In the genomic region with DNA sequence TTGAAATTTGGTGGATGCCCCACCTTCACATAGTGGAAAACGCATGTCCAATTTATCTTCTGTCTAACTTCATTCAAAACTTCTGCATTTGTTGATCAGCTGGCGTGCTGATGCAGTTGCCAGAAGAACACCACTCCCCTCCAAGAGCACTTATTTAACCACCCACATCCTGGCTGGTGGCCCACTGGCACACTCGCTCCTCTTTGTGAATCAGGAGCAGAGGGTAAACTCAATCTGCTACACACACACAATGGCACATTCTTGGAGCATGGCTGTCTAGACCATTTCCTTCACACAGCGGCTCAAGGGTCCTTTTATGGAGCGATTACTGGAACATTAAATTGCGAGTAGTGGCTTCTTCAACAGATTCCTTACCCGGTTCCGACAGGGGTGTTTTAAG, we compare ENCODE assay signal across 16 cellular contexts. TPM values are rescaled to one million over a fixed set of nuclear protein-coding genes. Genes with fewer than 3 reads are reported as not detected.
DNase-seq lines count a peak whose midpoint lies in the region; ATAC-seq and TF ChIP-seq lines count a peak whose summit lies in the region.
"Had no signal": no experiment of that assay in that cellular context is flagged by ENCODE, and none has a peak within 500 bp of the region (broad histone marks: within the 10 kb centered on the region; RNA-seq: fewer than 3 reads in every experiment).

No MANE protein-coding gene starts in this region.

- H3K36me3 ChIP-seq in breast epithelium (no peaks in the 10 kb centered on the region), PC-3 (ENCODE audit: low read depth, low read length) (no peaks in the 10 kb centered on the region), upper lobe of right lung (no peaks in the 10 kb centered on the region)
- H3K36me3 ChIP-seq: colonic mucosa had no signal

- no peak overlapping the region for H3K27ac Mint-ChIP-seq in MCF 10A (ENCODE audit: low read depth, unreplicated experiment)
- H3K27ac Mint-ChIP-seq in Calu3 (ENCODE audit: unreplicated experiment): no peak overlapping the region
- H3K27ac Mint-ChIP-seq: activated naive CD8-positive, alpha-beta T cell treated with anti-CD3 and anti-CD28 coated beads, Interleukin-2, amount 10 ng/mL, durations not matched to agents 7 days and 5 days; natural killer cell had no signal

- H4K20me1 ChIP-seq in PC-3 (ENCODE audit: low read length): no peaks in the 10 kb centered on the region

- H3K36me3 Mint-ChIP-seq in MCF 10A (ENCODE audit: insufficient read depth, unreplicated experiment) (no peaks in the 10 kb centered on the region), Calu3 (ENCODE audit: insufficient read depth, unreplicated experiment) (no peaks in the 10 kb centered on the region)
- H3K36me3 Mint-ChIP-seq: activated naive CD8-positive, alpha-beta T cell treated with anti-CD3 and anti-CD28 coated beads, Interleukin-2, amount 10 ng/mL, durations not matched to agents 7 days and 5 days; natural killer cell had no signal

- H3K4me3 Mint-ChIP-seq in MCF 10A (ENCODE audit: unreplicated experiment) (no peak overlapping the region), Calu3 (ENCODE audit: low read depth, unreplicated experiment) (no peak overlapping the region)
- H3K4me3 Mint-ChIP-seq: activated naive CD8-positive, alpha-beta T cell treated with anti-CD3 and anti-CD28 coated beads, Interleukin-2, amount 10 ng/mL, durations not matched to agents 7 days and 5 days; natural killer cell had no signal

- no peaks in the 10 kb centered on the region for H3K4me1 ChIP-seq in breast epithelium
- H3K4me1 ChIP-seq in PC-3 (ENCODE audit: insufficient read depth, low read length): no peaks in the 10 kb centered on the region
- H3K4me1 ChIP-seq in upper lobe of right lung: no peaks in the 10 kb centered on the region
- H3K4me1 ChIP-seq: colonic mucosa had no signal

- no peak for TF ChIP-seq POLR2A in breast epithelium (IDR thresholded peaks at IDR 0.05)

- ATAC-seq in PC-3: no peak
- ATAC-seq in upper lobe of right lung: peak; percentile 62
- no peak for ATAC-seq in stimulated activated naive CD8-positive, alpha-beta T cell treated with anti-CD3 and anti-CD28 coated beads, Interleukin-15, Interleukin-2, amounts not matched to agents 100 U/mL and 50 U/mL, for 24 hours
- ATAC-seq: GM12878, natural killer cell had no signal

- CTCF ChIA-PET in MCF 10A (lab: Yijun Ruan, JAX): interaction anchor here (0.8 to 1.3 kb wide), 2 partner anchors 749 to 844 kb away, joined by 3 to 4 read pairs; no protein-coding TSS in a partner anchor
- CTCF ChIA-PET in PC-3 (lab: Charles Lee): no interaction called here
- CTCF ChIA-PET in Calu3 (lab: Charles Lee): no interaction called here

- no peaks in the 10 kb centered on the region for H3K27me3 ChIP-seq in breast epithelium
- peaks cover 41% of the 10 kb centered on the region for H3K27me3 ChIP-seq in PC-3 (ENCODE audit: low read length)
- no peaks in the 10 kb centered on the region for H3K27me3 ChIP-seq in upper lobe of right lung
- H3K27me3 ChIP-seq: colonic mucosa had no signal

- H3K27ac ChIP-seq in breast epithelium: no peak overlapping the region
- H3K27ac ChIP-seq in PC-3 (ENCODE audit: low read length): no peak overlapping the region
- H3K27ac ChIP-seq in upper lobe of right lung: no peak overlapping the region
- H3K27ac ChIP-seq: colonic mucosa had no signal

- H3K9ac ChIP-seq in PC-3 (ENCODE audit: low read length): no peak overlapping the region

- H3K27me3 Mint-ChIP-seq in MCF 10A (ENCODE audit: insufficient read depth, unreplicated experiment): no peaks in the 10 kb centered on the region
- no peaks in the 10 kb centered on the region for H3K27me3 Mint-ChIP-seq in Calu3 (ENCODE audit: unreplicated experiment)

- H3K9me3 ChIP-seq in breast epithelium (no peaks in the 10 kb centered on the region), PC-3 (ENCODE audit: low read length) (no peaks in the 10 kb centered on the region), upper lobe of right lung (no peaks in the 10 kb centered on the region)
- H3K9me3 ChIP-seq: colonic mucosa had no signal

- peak; percentile 60 for DNase-seq in MCF 10A (ENCODE audit: unreplicated experiment)
- no peak for DNase-seq in breast epithelium (ENCODE audit: low spot score in 2 of 2)
- DNase-seq in PC-3: peak; percentile 9
- DNase-seq in fibroblast of mammary gland (ENCODE audit: low read depth): peak; percentile 52
- DNase-seq in upper lobe of right lung: peak; percentile 67
- DNase-seq in SKM-1 (lab: John Stamatoyannopoulos, UW; ENCODE audit: unreplicated experiment): no peak
- no peak for DNase-seq in Calu3
- DNase-seq in stimulated activated naive CD8-positive, alpha-beta T cell treated with anti-CD3 and anti-CD28 coated beads, Interleukin-15, Interleukin-2, amounts not matched to agents 100 U/mL and 50 U/mL, for 24 hours: no peak
- DNase-seq: activated naive CD8-positive, alpha-beta T cell treated with anti-CD3 and anti-CD28 coated beads, Interleukin-2, amount 10 ng/mL, durations not matched to agents 7 days and 5 days; colonic mucosa; glutamatergic neuron; natural killer cell; NCI-H526; SHP77 treated with DMSO at 0.1 percent for 48 hours; trophoblast cell had no signal

- no peaks in the 10 kb centered on the region for H3K79me2 ChIP-seq in PC-3 (ENCODE audit: low read length)

- POLR2A ChIA-PET in MCF 10A (lab: Yijun Ruan, JAX) (interaction anchor here (0.8 kb wide), 1 partner anchor 128 kb away, joined by 3 read pairs; no protein-coding TSS in a partner anchor), PC-3 (lab: Charles Lee; ENCODE audit: unreplicated experiment) (interaction anchor here (0.6 kb wide), 1 partner anchor 75 kb away, joined by 3 read pairs; no protein-coding TSS in a partner anchor)

- no peak overlapping the region for H3K4me3 ChIP-seq in breast epithelium
- H3K4me3 ChIP-seq in PC-3 (ENCODE audit: low read length): no peak overlapping the region
- no peak overlapping the region for H3K4me3 ChIP-seq in fibroblast of mammary gland (ENCODE audit: control insufficient read depth, low read depth, low read length)
- no peak overlapping the region for H3K4me3 ChIP-seq in upper lobe of right lung
- H3K4me3 ChIP-seq: colonic mucosa, GM12878 had no signal

- no peaks in the 10 kb centered on the region for H3F3A ChIP-seq in PC-3 (ENCODE audit: low read length, unreplicated experiment)

- H3K9me3 Mint-ChIP-seq in MCF 10A (ENCODE audit: unreplicated experiment) (no peaks in the 10 kb centered on the region), Calu3 (ENCODE audit: low read depth, unreplicated experiment) (no peaks in the 10 kb centered on the region)
- H3K9me3 Mint-ChIP-seq: activated naive CD8-positive, alpha-beta T cell treated with anti-CD3 and anti-CD28 coated beads, Interleukin-2, amount 10 ng/mL, durations not matched to agents 7 days and 5 days; natural killer cell had no signal

- H2AFZ ChIP-seq in PC-3 (ENCODE audit: low read length): no peak overlapping the region

- H3K4me2 ChIP-seq in PC-3 (ENCODE audit: low read length): no peak overlapping the region

- TF ChIP-seq CTCF in MCF 10A (IDR thresholded peaks at IDR 0.05; ENCODE audit: unreplicated experiment) (no peak), breast epithelium (IDR thresholded peaks at IDR 0.05) (no peak), PC-3 (conservative IDR thresholded peaks at IDR 0.05; ENCODE audit: low read depth, low read length) (no peak), fibroblast of mammary gland (conservative IDR thresholded peaks at IDR 0.05; ENCODE audit: control insufficient read depth, insufficient read depth, low read depth, low read length) (no peak), upper lobe of right lung (IDR thresholded peaks at IDR 0.05) (no peak), Calu3 (IDR thresholded peaks at IDR 0.05; ENCODE audit: unreplicated experiment) (no peak)

- H3K4me1 Mint-ChIP-seq in MCF 10A (ENCODE audit: insufficient read depth, unreplicated experiment) (peaks cover 22% of the 10 kb centered on the region), Calu3 (ENCODE audit: low read depth, unreplicated experiment) (no peaks in the 10 kb centered on the region)
- H3K4me1 Mint-ChIP-seq: activated naive CD8-positive, alpha-beta T cell treated with anti-CD3 and anti-CD28 coated beads, Interleukin-2, amount 10 ng/mL, durations not matched to agents 7 days and 5 days; natural killer cell had no signal

- no peaks in the 10 kb centered on the region for H3K9me2 ChIP-seq in PC-3 (replicated peaks; ENCODE audit: low read length)

- BruUV-seq in MCF 10A (replicated peaks; lab: Mats Ljungman, UMichigan) (no TSS peak), PC-3 (replicated peaks; lab: Mats Ljungman, UMichigan) (no TSS peak), Calu3 (replicated peaks; lab: Mats Ljungman, UMichigan) (no TSS peak)

- intact Hi-C loops in MCF 10A (cut with micrococcal nuclease): no loop called here
- intact Hi-C loops in breast epithelium (cut with DNase I; ENCODE audit: low total_unique reads): no loop called here
- intact Hi-C loops in PC-3 (cut with micrococcal nuclease): loop anchor here (5.0 kb wide), 2 partner anchors 285 to 495 kb away; no protein-coding TSS in a partner anchor
- intact Hi-C loops in upper lobe of right lung (cut with DNase I): no loop called here
- intact Hi-C loops in Calu3 (cut with micrococcal nuclease; ENCODE audit: unreplicated experiment): no loop called here

RNA-seq across cellular contexts. Expression of gene CEP162, which starts 55.1 kb away (rescaled TPM):
- total RNA-seq in MCF 10A (2022) (2.4 and 2.9 TPM in 2 replicates), breast epithelium (10 to 100 TPM; 10.9 to 20.1 (median 18.7) TPM), PC-3 (2014; rRNA removed) (1.7 and 2.3 TPM in 2 replicates), upper lobe of right lung (11.0 TPM), Calu3 (2022) (6.3 and 8.2 TPM in 2 replicates)

Comparison
In these comparisons a context has a peak if more than half of its experiments do, and no peak if none do; other contexts are left out.
1. DNase-seq: peak in MCF 10A (single experiment), PC-3 (single experiment), fibroblast of mammary gland (single experiment) and upper lobe of right lung (single experiment); none in breast epithelium (0 of 2), SKM-1 (single experiment), Calu3 (single experiment) and stimulated activated naive CD8-positive, alpha-beta T cell treated with anti-CD3 and anti-CD28 coated beads, Interleukin-15, Interleukin-2, amounts not matched to agents 100 U/mL and 50 U/mL, for 24 hours (single experiment).